Comparison of ENCODE assay signal across 25 cellular contexts in the genomic region with DNA sequence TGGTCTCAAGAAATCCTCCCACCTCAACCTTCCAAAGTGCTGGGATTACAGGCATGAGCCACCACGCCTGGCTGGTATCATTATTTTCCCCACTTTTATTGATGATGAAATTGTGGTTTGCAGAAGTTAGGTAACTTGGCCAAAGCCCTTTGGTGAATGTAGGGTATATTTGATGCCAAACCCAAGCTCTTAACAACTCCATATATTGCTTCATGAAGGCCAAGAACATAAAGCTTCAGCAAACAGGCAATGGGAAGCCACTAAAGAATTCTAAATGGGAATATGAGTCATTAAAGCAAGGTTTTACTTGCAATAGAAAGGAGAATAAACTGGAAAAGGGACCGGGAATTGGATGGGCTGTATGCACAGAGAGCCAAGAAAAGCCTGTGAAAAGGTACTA.
DNase-seq lines count a peak whose midpoint lies in the region; ATAC-seq and TF ChIP-seq lines count a peak whose summit lies in the region.
"Had no signal": no experiment of that assay in that cellular context is flagged by ENCODE, and none has a peak within 500 bp of the region (broad histone marks: within the 10 kb centered on the region; RNA-seq: fewer than 3 reads in every experiment).

No MANE protein-coding gene starts in this region.

- no peak for TF ChIP-seq CTCF in RWPE2 (IDR thresholded peaks at IDR 0.05; ENCODE audit: poor library complexity, severe bottlenecking)
- TF ChIP-seq CTCF in neutrophil (IDR thresholded peaks at IDR 0.05): no peak

- peaks cover 1% of the 10 kb centered on the region for H3K36me3 Mint-ChIP-seq in T-helper 1 cell treated with Interleukin-12 subunit alpha and Interleukin-12 subunit beta and Interleukin-4 antibody, amounts not matched to agents 30 μg/mL and 1 μg/mL, for 36 hours (ENCODE audit: low read depth)

- H3K27me3 ChIP-seq in RWPE2 (ENCODE audit: insufficient read depth, poor library complexity, severe bottlenecking) (no peaks in the 10 kb centered on the region), neutrophil (no peaks in the 10 kb centered on the region)
- H3K27me3 ChIP-seq: ascending aorta, gastroesophageal sphincter, right lobe of liver, tibial nerve had no signal

- H3K9me3 Mint-ChIP-seq in T-helper 1 cell treated with Interleukin-12 subunit alpha and Interleukin-12 subunit beta and Interleukin-4 antibody, amounts not matched to agents 30 μg/mL and 1 μg/mL, for 36 hours: no peaks in the 10 kb centered on the region
- H3K9me3 Mint-ChIP-seq: activated CD4-positive, alpha-beta memory T cell treated with anti-CD3 and anti-CD28 coated beads for 36 hours; activated naive CD4-positive, alpha-beta T cell treated with anti-CD3 and anti-CD28 coated beads, Interleukin-2, amount 10 ng/mL, durations not matched to agents 7 days and 5 days; nephron progenitor cell had no signal

- H3K4me1 Mint-ChIP-seq in T-helper 1 cell treated with Interleukin-12 subunit alpha and Interleukin-12 subunit beta and Interleukin-4 antibody, amounts not matched to agents 30 μg/mL and 1 μg/mL, for 36 hours (ENCODE audit: low read depth): peaks cover 2% of the 10 kb centered on the region
- H3K4me1 Mint-ChIP-seq: activated naive CD4-positive, alpha-beta T cell treated with anti-CD3 and anti-CD28 coated beads, Interleukin-2, amount 10 ng/mL, durations not matched to agents 7 days and 5 days; nephron progenitor cell had no signal

- no peaks in the 10 kb centered on the region for H3K9me3 ChIP-seq in RWPE2 (ENCODE audit: severe bottlenecking)
- no peaks in the 10 kb centered on the region for H3K9me3 ChIP-seq in neutrophil
- H3K9me3 ChIP-seq: ascending aorta, gastroesophageal sphincter, right lobe of liver, tibial nerve had no signal

- no peak overlapping the region for H3K4me3 Mint-ChIP-seq in T-helper 1 cell treated with Interleukin-12 subunit alpha and Interleukin-12 subunit beta and Interleukin-4 antibody, amounts not matched to agents 30 μg/mL and 1 μg/mL, for 36 hours
- H3K4me3 Mint-ChIP-seq: activated CD4-positive, alpha-beta memory T cell treated with anti-CD3 and anti-CD28 coated beads for 36 hours; activated naive CD4-positive, alpha-beta T cell treated with anti-CD3 and anti-CD28 coated beads, Interleukin-2, amount 10 ng/mL, durations not matched to agents 7 days and 5 days; nephron progenitor cell had no signal

- no peaks in the 10 kb centered on the region for H3K27me3 Mint-ChIP-seq in T-helper 1 cell treated with Interleukin-12 subunit alpha and Interleukin-12 subunit beta and Interleukin-4 antibody, amounts not matched to agents 30 μg/mL and 1 μg/mL, for 36 hours (ENCODE audit: low read depth)
- H3K27me3 Mint-ChIP-seq: activated CD4-positive, alpha-beta memory T cell treated with anti-CD3 and anti-CD28 coated beads for 36 hours; activated naive CD4-positive, alpha-beta T cell treated with anti-CD3 and anti-CD28 coated beads, Interleukin-2, amount 10 ng/mL, durations not matched to agents 7 days and 5 days had no signal

- no peak for DNase-seq in T-helper 1 cell
- DNase-seq in RWPE2 (ENCODE audit: low spot score): no peak
- no peak for DNase-seq in NCI-H1105 treated with DMSO at 0.1 percent for 48 hours (lab: John Stamatoyannopoulos, UW)
- no peak for DNase-seq in NCI-H510A (lab: John Stamatoyannopoulos, UW)
- DNase-seq: 8988T; activated CD4-positive, alpha-beta memory T cell treated with anti-CD3 and anti-CD28 coated beads for 36 hours; activated naive CD4-positive, alpha-beta T cell treated with anti-CD3 and anti-CD28 coated beads, Interleukin-2, amount 10 ng/mL, durations not matched to agents 7 days and 5 days; AML-193; DMS153; NCI-H1092 treated with DMSO at 0.1 percent for 48 hours; NCI-H2029 treated with DMSO at 0.1 percent for 48 hours; NCI-H345; NCI-H82; nephron progenitor cell; right lobe of liver had no signal

- H3K27ac Mint-ChIP-seq in T-helper 1 cell treated with Interleukin-12 subunit alpha and Interleukin-12 subunit beta and Interleukin-4 antibody, amounts not matched to agents 30 μg/mL and 1 μg/mL, for 36 hours: peak overlapping the region; percentile 1
- H3K27ac Mint-ChIP-seq: activated naive CD4-positive, alpha-beta T cell treated with anti-CD3 and anti-CD28 coated beads, Interleukin-2, amount 10 ng/mL, durations not matched to agents 7 days and 5 days; nephron progenitor cell had no signal

- peaks cover 5% of the 10 kb centered on the region; the same call in 1 of the 2 replicates for H3K36me3 ChIP-seq in RWPE2 (ENCODE audit: low read depth)
- H3K36me3 ChIP-seq in neutrophil: peaks cover 23% of the 10 kb centered on the region
- H3K36me3 ChIP-seq: ascending aorta had no signal

- H3K4me3 ChIP-seq in RWPE2 (ENCODE audit: severe bottlenecking): no peak overlapping the region
- H3K4me3 ChIP-seq in neutrophil (ENCODE audit: low read depth in 1 of 2, low read length in 1 of 2): no peak overlapping the region
- H3K4me3 ChIP-seq: ascending aorta, gastroesophageal sphincter, right lobe of liver, tibial nerve had no signal

- H3K4me1 ChIP-seq in RWPE2 (ENCODE audit: insufficient read depth, poor library complexity, severe bottlenecking) (no peaks in the 10 kb centered on the region), neutrophil (ENCODE audit: control insufficient read depth in 1 of 2, insufficient read depth in 1 of 2, low read depth in 1 of 2, low read length in 1 of 2) (peaks cover 19 to 22% of the 10 kb centered on the region in 2 experiments)
- H3K4me1 ChIP-seq: ascending aorta, right lobe of liver had no signal

- H3K27ac ChIP-seq in RWPE2 (ENCODE audit: poor library complexity, severe bottlenecking) (no peak overlapping the region), neutrophil (peak overlapping the region; percentile 55)
- H3K27ac ChIP-seq: ascending aorta, epithelial cell of prostate, gastroesophageal sphincter, HL-60, right lobe of liver, tibial nerve had no signal

- peak; percentile 31; the same call in 1 of the 3 replicates for ATAC-seq in RWPE2 (ENCODE audit: low read depth)
- peak; percentile 49 for ATAC-seq in esophagus mucosa
- ATAC-seq in HG03135 (IDR thresholded peaks at IDR 0.05; ENCODE audit: unreplicated experiment): no peak
- ATAC-seq: gastroesophageal sphincter, right lobe of liver, SK-N-SH treated with all-trans-retinoic acid at 6 μM for 48 hours had no signal
